1 cellular context compared by ENCODE assay signal in genomic region chr10:88557246-88557645, GRCh38.
TF ChIP-seq lines count a peak whose summit lies in the region.

No MANE protein-coding gene starts in this region.

TF ChIP-seq in IMR-90, 13 proteins besides CTCF, POLR2A, EP300 and RAD21 (continued from another document):
- TF ChIP-seq CHD1 (IDR thresholded peaks at IDR 0.05; ENCODE audit: low read depth, low read length) (no peak), CEBPB (IDR thresholded peaks at IDR 0.05; ENCODE audit: low read depth, low read length) (no peak), MAZ (IDR thresholded peaks at IDR 0.05; ENCODE audit: borderline replicate concordance, low read depth, low read length) (no peak), BHLHE40 (IDR thresholded peaks at IDR 0.05; ENCODE audit: low read depth, low read length) (no peak), MXI1 (IDR thresholded peaks at IDR 0.05; ENCODE audit: borderline replicate concordance, low read depth, low read length) (no peak), SMC3 (IDR thresholded peaks at IDR 0.05; ENCODE audit: low read depth, low read length) (no peak), USF2 (IDR thresholded peaks at IDR 0.05; ENCODE audit: low read depth, low read length) (no peak), RFX5 (IDR thresholded peaks at IDR 0.05; ENCODE audit: low read depth, low read length) (no peak), MAFK (IDR thresholded peaks at IDR 0.05; ENCODE audit: low read depth, low read length) (no peak), RCOR1 (IDR thresholded peaks at IDR 0.05; ENCODE audit: insufficient replicate concordance, low read length) (no peak), NFE2L2 (IDR thresholded peaks at IDR 0.05; ENCODE audit: low read depth, low read length) (no peak)
- TF ChIP-seq, protein P1, sequence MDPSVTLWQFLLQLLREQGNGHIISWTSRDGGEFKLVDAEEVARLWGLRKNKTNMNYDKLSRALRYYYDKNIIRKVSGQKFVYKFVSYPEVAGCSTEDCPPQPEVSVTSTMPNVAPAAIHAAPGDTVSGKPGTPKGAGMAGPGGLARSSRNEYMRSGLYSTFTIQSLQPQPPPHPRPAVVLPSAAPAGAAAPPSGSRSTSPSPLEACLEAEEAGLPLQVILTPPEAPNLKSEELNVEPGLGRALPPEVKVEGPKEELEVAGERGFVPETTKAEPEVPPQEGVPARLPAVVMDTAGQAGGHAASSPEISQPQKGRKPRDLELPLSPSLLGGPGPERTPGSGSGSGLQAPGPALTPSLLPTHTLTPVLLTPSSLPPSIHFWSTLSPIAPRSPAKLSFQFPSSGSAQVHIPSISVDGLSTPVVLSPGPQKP (IDR thresholded peaks at IDR 0.05; ENCODE audit: borderline replicate concordance, low read depth, low read length), result no peak
